ENCODE assay signal across 2 cellular contexts in the genomic region with DNA sequence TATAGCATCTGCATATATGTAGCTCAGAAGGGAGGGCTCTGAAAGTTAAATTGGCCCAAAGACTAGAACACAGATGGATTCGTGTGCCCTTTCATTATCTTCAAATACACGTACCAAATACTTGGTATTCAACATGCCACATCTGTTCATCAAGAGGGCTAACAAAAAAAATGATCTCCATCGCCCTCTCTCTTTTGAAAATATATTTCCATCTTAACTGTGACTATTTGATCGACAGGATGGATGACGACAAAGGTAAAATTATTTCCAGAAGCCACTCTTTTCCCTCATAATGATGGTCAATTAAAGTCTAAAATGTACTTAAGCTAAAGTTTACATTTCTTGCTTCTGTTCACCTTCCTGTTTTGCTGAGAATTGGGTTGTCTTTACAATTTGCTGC.
TF ChIP-seq lines count a peak whose summit lies in the region.

No MANE protein-coding gene starts in this region.

TF ChIP-seq in HEK293, 187 proteins besides CTCF, POLR2A, EP300 and RAD21:
- TF ChIP-seq ZNF280D (tag by site-specific recombination; IDR thresholded peaks at IDR 0.05) (no peak), ZNF558 (tag by site-specific recombination; IDR thresholded peaks at IDR 0.05) (no peak), SETDB1 (IDR thresholded peaks at IDR 0.05; ENCODE audit: insufficient read length, low read length) (no peak), ZNF473 (tag by site-specific recombination; IDR thresholded peaks at IDR 0.05) (no peak), HOXD13 (CRISPR knock-in tag; IDR thresholded peaks at IDR 0.05; ENCODE audit: borderline replicate concordance) (no peak), ZBTB8A (tag by site-specific recombination; IDR thresholded peaks at IDR 0.05) (no peak), ZNF211 (tag by site-specific recombination; IDR thresholded peaks at IDR 0.05; ENCODE audit: low read depth) (no peak), ZNF239 (tag by site-specific recombination; IDR thresholded peaks at IDR 0.05) (no peak), ZNF37A (tag by site-specific recombination; IDR thresholded peaks at IDR 0.05) (no peak), ZSCAN30 (tag by site-specific recombination; IDR thresholded peaks at IDR 0.05) (no peak), OVOL3 (tag by site-specific recombination; IDR thresholded peaks at IDR 0.05) (no peak), PRDM4 (tag by site-specific recombination; IDR thresholded peaks at IDR 0.05) (no peak), ZNF10 (tag by site-specific recombination; IDR thresholded peaks at IDR 0.05) (no peak), REPIN1 (tag by site-specific recombination; IDR thresholded peaks at IDR 0.05; ENCODE audit: low read depth) (no peak)
- TF ChIP-seq, protein P1, sequence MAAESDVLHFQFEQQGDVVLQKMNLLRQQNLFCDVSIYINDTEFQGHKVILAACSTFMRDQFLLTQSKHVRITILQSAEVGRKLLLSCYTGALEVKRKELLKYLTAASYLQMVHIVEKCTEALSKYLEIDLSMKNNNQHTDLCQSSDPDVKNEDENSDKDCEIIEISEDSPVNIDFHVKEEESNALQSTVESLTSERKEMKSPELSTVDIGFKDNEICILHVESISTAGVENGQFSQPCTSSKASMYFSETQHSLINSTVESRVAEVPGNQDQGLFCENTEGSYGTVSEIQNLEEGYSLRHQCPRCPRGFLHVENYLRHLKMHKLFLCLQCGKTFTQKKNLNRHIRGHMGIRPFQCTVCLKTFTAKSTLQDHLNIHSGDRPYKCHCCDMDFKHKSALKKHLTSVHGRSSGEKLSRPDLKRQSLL (tag by site-specific recombination; IDR thresholded peaks at IDR 0.05): no peak
- TF ChIP-seq, protein P2, sequence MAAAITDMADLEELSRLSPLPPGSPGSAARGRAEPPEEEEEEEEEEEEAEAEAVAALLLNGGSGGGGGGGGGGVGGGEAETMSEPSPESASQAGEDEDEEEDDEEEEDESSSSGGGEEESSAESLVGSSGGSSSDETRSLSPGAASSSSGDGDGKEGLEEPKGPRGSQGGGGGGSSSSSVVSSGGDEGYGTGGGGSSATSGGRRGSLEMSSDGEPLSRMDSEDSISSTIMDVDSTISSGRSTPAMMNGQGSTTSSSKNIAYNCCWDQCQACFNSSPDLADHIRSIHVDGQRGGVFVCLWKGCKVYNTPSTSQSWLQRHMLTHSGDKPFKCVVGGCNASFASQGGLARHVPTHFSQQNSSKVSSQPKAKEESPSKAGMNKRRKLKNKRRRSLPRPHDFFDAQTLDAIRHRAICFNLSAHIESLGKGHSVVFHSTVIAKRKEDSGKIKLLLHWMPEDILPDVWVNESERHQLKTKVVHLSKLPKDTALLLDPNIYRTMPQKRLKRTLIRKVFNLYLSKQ (tag by site-specific recombination; IDR thresholded peaks at IDR 0.05; ENCODE audit: borderline replicate concordance): no peak
TF ChIP-seq in HEK293: peak in this region for 0.

TF ChIP-seq in K562, 482 proteins besides CTCF, POLR2A, EP300 and RAD21:
- peak; percentile 19; the same call in 1 of the 2 replicates for TF ChIP-seq PKNOX1 (IDR thresholded peaks at IDR 0.05)
- TF ChIP-seq ATF6 (CRISPR knock-in tag; IDR thresholded peaks at IDR 0.05): no peak
- no peak for TF ChIP-seq ILF3 (IDR thresholded peaks at IDR 0.05; ENCODE audit: borderline replicate concordance)
- no peak for TF ChIP-seq ZMIZ1 (IDR thresholded peaks at IDR 0.05; ENCODE audit: low read depth in 2 of 2, low read length in 2 of 2)
- no peak for TF ChIP-seq MYNN (IDR thresholded peaks at IDR 0.05)
- TF ChIP-seq MYNN (CRISPR knock-in tag; IDR thresholded peaks at IDR 0.05): no peak
